ENCODE assay signal across 8 cellular contexts in genomic region chr1:44835738-44836675, GRCh38. TPM values are rescaled to one million over a fixed set of nuclear protein-coding genes. Genes with fewer than 3 reads are reported as not detected.
A peak's percentile ranks its signal among the peaks of the same experiment; 100 is the strongest.
DNase-seq lines count a peak whose midpoint lies in the region; ATAC-seq and TF ChIP-seq lines count a peak whose summit lies in the region.

No MANE protein-coding gene starts in this region.

- CTCF ChIA-PET in CD8-positive, alpha-beta memory T cell (lab: Charles Lee), result interaction anchor here (0.6 to 2.8 kb wide), 18 partner anchors 9 to 465 kb away, joined by 3 to 15 read pairs (median 4); partner anchors contain the start of genes BEST4, BTBD19, DYNLT4 and EIF2B3
- CTCF ChIA-PET in activated naive CD4-positive, alpha-beta T cell treated with anti-CD3 and anti-CD28 coated beads for 36 hours (lab: Charles Lee), result interaction anchor here (0.6 to 2.2 kb wide), 16 partner anchors 8 to 467 kb away, joined by 3 to 15 read pairs (median 4); partner anchors contain the start of genes EIF2B3, HECTD3 and RNU5D-1

- POLR2A ChIA-PET in CD8-positive, alpha-beta memory T cell (lab: Charles Lee), result interaction anchor here (0.5 to 0.6 kb wide), 3 partner anchors 34 to 49 kb away, joined by 4 to 12 read pairs (median 4); partner anchors contain the start of gene PLK3

- DNase-seq in CD8-positive, alpha-beta memory T cell, result peak; percentile 67 to 88 (median 72)
- peak; percentile 82 for DNase-seq in NB4 (ENCODE audit: low read depth)
- peak; percentile 34 for DNase-seq in SK-N-MC (ENCODE audit: low read depth, low spot score)
- peak; percentile 98 for DNase-seq in activated naive CD4-positive, alpha-beta T cell treated with anti-CD3 and anti-CD28 coated beads for 36 hours
- peak; percentile 68 to 94 (median 88) for DNase-seq in head of caudate nucleus
- DNase-seq in posterior cingulate gyrus, result peak; percentile 64 to 97 (median 86)
- DNase-seq in ureter (ENCODE audit: low spot score), result peak; percentile 88

- H3K4me1 Mint-ChIP-seq in CD8-positive, alpha-beta memory T cell, result peaks cover 5 to 8% (median 7%) of the 10 kb centered on the region in 3 donors
- H3K4me1 Mint-ChIP-seq in activated naive CD4-positive, alpha-beta T cell treated with anti-CD3 and anti-CD28 coated beads for 36 hours (ENCODE audit: low read depth), result peaks cover 5% of the 10 kb centered on the region

- no peak for TF ChIP-seq POLR2A in NB4 (IDR thresholded peaks at IDR 0.05; ENCODE audit: extremely low read depth, insufficient read length)

- H3K36me3 Mint-ChIP-seq in CD8-positive, alpha-beta memory T cell, result no peaks in the 10 kb centered on the region
- H3K36me3 Mint-ChIP-seq in activated naive CD4-positive, alpha-beta T cell treated with anti-CD3 and anti-CD28 coated beads for 36 hours (ENCODE audit: low read depth), result no peaks in the 10 kb centered on the region

- no peak overlapping the region for H3K9ac ChIP-seq in SK-N-MC (ENCODE audit: insufficient read length)

- H3K4me3 ChIP-seq in CD8-positive, alpha-beta memory T cell (ENCODE audit: low read length), result no peak overlapping the region
- H3K4me3 ChIP-seq in NB4 (ENCODE audit: low read depth, low read length) (no peak overlapping the region), SK-N-MC (no peak overlapping the region)

- peak overlapping the region in 4 of 8 donors; percentile 6 to 81 (median 37) for H3K27ac Mint-ChIP-seq in CD8-positive, alpha-beta memory T cell
- no peak overlapping the region for H3K27ac Mint-ChIP-seq in activated naive CD4-positive, alpha-beta T cell treated with anti-CD3 and anti-CD28 coated beads for 36 hours

- H3K4me3 Mint-ChIP-seq in CD8-positive, alpha-beta memory T cell, result peak overlapping the region in 5 of 7 donors; percentile 0 to 49 (median 38)
- no peak overlapping the region for H3K4me3 Mint-ChIP-seq in activated naive CD4-positive, alpha-beta T cell treated with anti-CD3 and anti-CD28 coated beads for 36 hours

- H3K4me1 ChIP-seq in CD8-positive, alpha-beta memory T cell (ENCODE audit: insufficient read depth, low read length), result no peaks in the 10 kb centered on the region

- H3K9me3 Mint-ChIP-seq in CD8-positive, alpha-beta memory T cell, result no peaks in the 10 kb centered on the region
- H3K9me3 Mint-ChIP-seq in activated naive CD4-positive, alpha-beta T cell treated with anti-CD3 and anti-CD28 coated beads for 36 hours, result no peaks in the 10 kb centered on the region

- H3K27me3 Mint-ChIP-seq in CD8-positive, alpha-beta memory T cell, result peaks cover 6 to 13% of the 10 kb centered on the region in 2 donors
- H3K27me3 Mint-ChIP-seq in activated naive CD4-positive, alpha-beta T cell treated with anti-CD3 and anti-CD28 coated beads for 36 hours (ENCODE audit: low read depth), result peaks cover 9% of the 10 kb centered on the region

- peak; percentile 84 for TF ChIP-seq CTCF in NB4 (IDR thresholded peaks at IDR 0.05; ENCODE audit: low read depth, low read length)

- ATAC-seq in GM21576 (IDR thresholded peaks at IDR 0.05; ENCODE audit: unreplicated experiment), result peak; percentile 63

- intact Hi-C loops in activated naive CD4-positive, alpha-beta T cell treated with anti-CD3 and anti-CD28 coated beads for 36 hours (cut with micrococcal nuclease), result loop anchor here (1.0 to 2.0 kb wide), 4 partner anchors 150 to 657 kb away; partner anchors contain the start of genes EIF2B3 and HECTD3
- intact Hi-C loops in head of caudate nucleus (cut with DNase I), result loop anchor here (10.0 kb wide), 2 partner anchors 169 to 469 kb away; no protein-coding TSS in a partner anchor
- intact Hi-C loops in posterior cingulate gyrus (cut with DNase I), result loop anchor here (5.0 to 10.0 kb wide), 4 partner anchors 104 to 469 kb away; partner anchors contain the start of genes EIF2B3, HECTD3, RNU5D-1 and UROD

- H3K27ac ChIP-seq in CD8-positive, alpha-beta memory T cell (ENCODE audit: low read depth, low read length), result no peak overlapping the region
- H3K27ac ChIP-seq in SK-N-MC, result no peak overlapping the region

- no peaks in the 10 kb centered on the region for H3K36me3 ChIP-seq in CD8-positive, alpha-beta memory T cell (ENCODE audit: insufficient read depth, low read length)
- H3K36me3 ChIP-seq in SK-N-MC (ENCODE audit: insufficient read depth, low read length), result no peaks in the 10 kb centered on the region

- H3K27me3 ChIP-seq in CD8-positive, alpha-beta memory T cell (ENCODE audit: insufficient read depth, low read length, poor library complexity, severe bottlenecking), result no peaks in the 10 kb centered on the region

- no peaks in the 10 kb centered on the region for H3K9me3 ChIP-seq in CD8-positive, alpha-beta memory T cell (ENCODE audit: low read length)
- no peaks in the 10 kb centered on the region for H3K9me3 ChIP-seq in SK-N-MC (ENCODE audit: low read depth, low read length)

RNA-seq across cellular contexts. Expression of gene PTCH2, which starts 7.0 kb away (rescaled TPM):
- 1 to 10 TPM; 1.1 to 1.7 TPM for total RNA-seq in CD8-positive, alpha-beta memory T cell
- not detected for polyA plus RNA-seq in CD8-positive, alpha-beta memory T cell
- 1 to 10 TPM in 1 of 2 experiments, under 1 TPM in 1; 0.94 to 1.0 TPM for total RNA-seq in activated naive CD4-positive, alpha-beta T cell treated with anti-CD3 and anti-CD28 coated beads for 36 hours
- 1.5 TPM for total RNA-seq in ureter

RNA-seq across cellular contexts. Expression of gene BTBD19, which starts 27.7 kb away (rescaled TPM):
- 1 to 10 TPM; 7.3 to 7.8 TPM for total RNA-seq in CD8-positive, alpha-beta memory T cell
- 0.24 TPM for polyA plus RNA-seq in CD8-positive, alpha-beta memory T cell
- total RNA-seq in activated naive CD4-positive, alpha-beta T cell treated with anti-CD3 and anti-CD28 coated beads for 36 hours, result 1 to 10 TPM; 5.9 to 6.7 TPM
- total RNA-seq in ureter, result 8.7 TPM

RNA-seq across cellular contexts. Expression of gene DYNLT4, which starts 28.9 kb away (rescaled TPM):
- total RNA-seq in CD8-positive, alpha-beta memory T cell, result under 1 TPM; 0.28 to 0.31 TPM
- polyA plus RNA-seq in CD8-positive, alpha-beta memory T cell, result not detected
- under 1 TPM; 0.62 to 0.67 TPM for total RNA-seq in activated naive CD4-positive, alpha-beta T cell treated with anti-CD3 and anti-CD28 coated beads for 36 hours
- total RNA-seq in ureter, result 0.52 TPM

RNA-seq across cellular contexts. Expression of gene PLK3, which starts 35.8 kb away (rescaled TPM):
- total RNA-seq in CD8-positive, alpha-beta memory T cell, result 100 to 1,000 TPM; 104 to 114 TPM
- polyA plus RNA-seq in CD8-positive, alpha-beta memory T cell, result 22.5 TPM
- 10 to 100 TPM; 44.2 to 46.7 TPM for total RNA-seq in activated naive CD4-positive, alpha-beta T cell treated with anti-CD3 and anti-CD28 coated beads for 36 hours
- total RNA-seq in ureter, result 14.4 TPM

RNA-seq across cellular contexts. Expression of gene BEST4, which starts 48.0 kb away (rescaled TPM):
- 1 to 10 TPM; 1.2 to 1.4 TPM for total RNA-seq in CD8-positive, alpha-beta memory T cell
- polyA plus RNA-seq in CD8-positive, alpha-beta memory T cell, result 0.54 TPM
- total RNA-seq in activated naive CD4-positive, alpha-beta T cell treated with anti-CD3 and anti-CD28 coated beads for 36 hours, result under 1 TPM; 0.74 to 0.79 TPM
- total RNA-seq in ureter, result 0.36 TPM

Comparison
In these comparisons a context has a peak if more than half of its experiments do, and no peak if none do; other contexts are left out.
1. DNase-seq: peak in every context shown above with its lines; median percentile 98 in activated naive CD4-positive, alpha-beta T cell treated with anti-CD3 and anti-CD28 coated beads for 36 hours; 88 in head of caudate nucleus; 88 in ureter; 86 in posterior cingulate gyrus; 82 in NB4; 72 in CD8-positive, alpha-beta memory T cell; 34 in SK-N-MC.